1 cellular context compared by ENCODE assay signal in the genomic region with DNA sequence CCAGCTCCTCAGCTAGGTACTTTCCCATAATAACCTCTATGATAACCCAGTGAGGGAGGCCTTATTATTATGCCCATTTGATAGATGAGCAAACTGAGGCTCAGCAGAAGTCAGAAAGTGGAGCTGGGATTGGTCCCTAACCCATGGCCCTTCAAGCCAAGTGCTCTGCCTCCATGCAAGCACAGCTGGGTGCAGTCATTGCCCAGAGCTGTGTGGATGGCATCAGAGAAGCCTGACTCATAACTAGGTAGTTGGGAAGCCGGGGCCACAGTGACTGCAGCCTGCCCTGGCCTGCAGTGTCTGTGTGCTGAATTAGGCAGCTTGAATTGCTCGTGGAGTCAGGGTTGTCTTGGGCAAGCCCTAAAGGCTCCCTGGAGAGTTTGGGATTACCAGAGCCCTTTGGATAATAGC.
TF ChIP-seq lines count a peak whose summit lies in the region.

No MANE protein-coding gene starts in this region.

TF ChIP-seq in H1, 55 proteins besides CTCF, POLR2A, EP300 and RAD21:
- TF ChIP-seq KDM1A (IDR thresholded peaks at IDR 0.05; ENCODE audit: borderline replicate concordance, low read length) (peak; percentile 92), RXRA (IDR thresholded peaks at IDR 0.05; ENCODE audit: insufficient read depth, low read depth, low read length) (no peak), PHF8 (conservative IDR thresholded peaks at IDR 0.05; ENCODE audit: low read depth, low read length) (no peak), SAP30 (IDR thresholded peaks at IDR 0.05; ENCODE audit: insufficient read depth, insufficient replicate concordance, low read length) (no peak)
